In genomic region chr6:75317503-75318206, GRCh38 we compare ENCODE assay signal across 11 cellular contexts. TPM values are rescaled to one million over a fixed set of nuclear protein-coding genes. Genes with fewer than 3 reads are reported as not detected.
DNase-seq lines count a peak whose midpoint lies in the region; ATAC-seq, FAIRE-seq and TF ChIP-seq lines count a peak whose summit lies in the region.
"Had no signal": no experiment of that assay in that cellular context is flagged by ENCODE, and none has a peak within 500 bp of the region (broad histone marks: within the 10 kb centered on the region; RNA-seq: fewer than 3 reads in every experiment).

No MANE protein-coding gene starts in this region.

- dilution Hi-C loops in endothelial cell of umbilical vein (cut with MboI; ENCODE audit: extremely low pct_ligation_motif_present, low sequenced_read_pairs), result loop anchor here (25.0 kb wide), 1 partner anchor 220 kb away; no protein-coding TSS in a partner anchor

- H3K79me2 ChIP-seq in ACC112 (ENCODE audit: control insufficient read depth, insufficient read depth, low read length, unreplicated experiment) (no peaks in the 10 kb centered on the region), endothelial cell of umbilical vein (ENCODE audit: control insufficient read depth, insufficient read depth, low read length) (no peaks in the 10 kb centered on the region), OCI-LY7 (ENCODE audit: insufficient read depth, low read depth, low read length) (no peaks in the 10 kb centered on the region)

- H3K27me3 Mint-ChIP-seq in activated naive CD8-positive, alpha-beta T cell treated with anti-CD3 and anti-CD28 coated beads for 36 hours, result peaks cover 47% of the 10 kb centered on the region
- H3K27me3 Mint-ChIP-seq in stimulated activated naive CD8-positive, alpha-beta T cell treated with anti-CD3 and anti-CD28 coated beads, Interleukin-15, amount 100 ng/mL, for 72 hours, result peaks cover 39% of the 10 kb centered on the region

- H3K4me3 ChIP-seq in ACC112 (ENCODE audit: low read depth, low read length) (no peak overlapping the region), HUES48 (ENCODE audit: low read depth, low read length) (no peak overlapping the region), endothelial cell of umbilical vein (replicated peaks in 1 of 3; ENCODE audit: insufficient read depth in 1 of 3, low read depth in 1 of 3, low read length in 3 of 3) (no peak overlapping the region), OCI-LY7 (ENCODE audit: low read depth, low read length, poor library complexity, severe bottlenecking) (no peak overlapping the region)

- H3K4me3 Mint-ChIP-seq in activated naive CD8-positive, alpha-beta T cell treated with anti-CD3 and anti-CD28 coated beads for 36 hours, result no peak overlapping the region
- no peak overlapping the region for H3K4me3 Mint-ChIP-seq in stimulated activated naive CD8-positive, alpha-beta T cell treated with anti-CD3 and anti-CD28 coated beads, Interleukin-15, amount 100 ng/mL, for 72 hours
- H3K4me3 Mint-ChIP-seq: activated naive CD8-positive, alpha-beta T cell treated with anti-CD3 and anti-CD28 coated beads, Interleukin-2, amount 10 ng/mL, durations not matched to agents 7 days and 5 days had no signal

- H3K9me3 ChIP-seq in HUES48 (ENCODE audit: control insufficient read depth, insufficient read depth, low read length) (no peaks in the 10 kb centered on the region), endothelial cell of umbilical vein (replicated peaks; ENCODE audit: control insufficient read depth, insufficient read depth, low read length) (no peaks in the 10 kb centered on the region), OCI-LY7 (ENCODE audit: low read length) (no peaks in the 10 kb centered on the region)

- H3K36me3 ChIP-seq in ACC112 (ENCODE audit: insufficient read depth, low read length), result no peaks in the 10 kb centered on the region
- H3K36me3 ChIP-seq in HUES48 (ENCODE audit: control insufficient read depth, insufficient read depth, low read length), result no peaks in the 10 kb centered on the region
- H3K36me3 ChIP-seq in endothelial cell of umbilical vein (ENCODE audit: control insufficient read depth in 2 of 2, extremely low read depth in 1 of 2, insufficient read depth in 2 of 2, low read length in 2 of 2), result no peaks in the 10 kb centered on the region
- no peaks in the 10 kb centered on the region for H3K36me3 ChIP-seq in OCI-LY7 (ENCODE audit: insufficient read depth, low read length)

- intact Hi-C loops in endothelial cell of umbilical vein (cut with micrococcal nuclease) (no loop called here), OCI-LY7 (cut with micrococcal nuclease; ENCODE audit: unreplicated experiment) (no loop called here)

- H3K9me1 ChIP-seq in endothelial cell of umbilical vein (replicated peaks; ENCODE audit: control insufficient read depth, extremely low read depth, insufficient read depth, low read length), result no peaks in the 10 kb centered on the region

- H3K27me3 ChIP-seq in ACC112 (ENCODE audit: insufficient read depth, low read length), result peaks cover 8% of the 10 kb centered on the region; the same call in 1 of the 2 replicates
- H3K27me3 ChIP-seq in HUES48 (ENCODE audit: control insufficient read depth, insufficient read depth, low read length), result no peaks in the 10 kb centered on the region
- peaks cover 0 to 11% of the 10 kb centered on the region in 2 experiments for H3K27me3 ChIP-seq in endothelial cell of umbilical vein (ENCODE audit: control insufficient read depth in 2 of 2, insufficient read depth in 2 of 2, low read length in 2 of 2)

- peak; percentile 84 for FAIRE-seq in endothelial cell of umbilical vein (lab: Jason Lieb, UNC)

- ATAC-seq in GM19324 (IDR thresholded peaks at IDR 0.05; ENCODE audit: low FRiP score, unreplicated experiment), result no peak
- ATAC-seq in stimulated activated naive CD8-positive, alpha-beta T cell treated with anti-CD3 and anti-CD28 coated beads, Interleukin-15, amount 100 ng/mL, for 72 hours, result no peak

- H3K4me2 ChIP-seq in endothelial cell of umbilical vein (ENCODE audit: insufficient read depth, low read length) (peak overlapping the region; percentile 21), OCI-LY7 (ENCODE audit: low read length) (no peak overlapping the region)

- H3K9me2 ChIP-seq in OCI-LY7 (ENCODE audit: insufficient read depth, low read length), result no peaks in the 10 kb centered on the region

- POLR2A ChIA-PET in endothelial cell of umbilical vein (lab: Charles Lee), result no interaction called here
- POLR2A ChIA-PET in OCI-LY7 (lab: Charles Lee), result interaction anchor here (0.6 to 1.3 kb wide), 3 partner anchors 9 to 60 kb away, joined by 3 read pairs; no protein-coding TSS in a partner anchor

- H3K9ac ChIP-seq in HUES48 (ENCODE audit: low read depth, low read length) (no peak overlapping the region), endothelial cell of umbilical vein (replicated peaks; ENCODE audit: extremely low read depth, insufficient read depth, low read length) (no peak overlapping the region)

- H3K27ac Mint-ChIP-seq in activated naive CD8-positive, alpha-beta T cell treated with anti-CD3 and anti-CD28 coated beads for 36 hours, result no peak overlapping the region
- no peak overlapping the region for H3K27ac Mint-ChIP-seq in stimulated activated naive CD8-positive, alpha-beta T cell treated with anti-CD3 and anti-CD28 coated beads, Interleukin-15, amount 100 ng/mL, for 72 hours
- H3K27ac Mint-ChIP-seq: activated naive CD8-positive, alpha-beta T cell treated with anti-CD3 and anti-CD28 coated beads, Interleukin-2, amount 10 ng/mL, durations not matched to agents 7 days and 5 days had no signal

- no peak for TF ChIP-seq POLR2A in endothelial cell of umbilical vein (IDR thresholded peaks at IDR 0.05; ENCODE audit: low read depth, low read length)

- BruUV-seq in endothelial cell of umbilical vein (replicated peaks; lab: Mats Ljungman, UMichigan), result no TSS peak
- no TSS peak for BruUV-seq in OCI-LY7 (replicated peaks; lab: Mats Ljungman, UMichigan)

- H2AFZ ChIP-seq in ACC112 (ENCODE audit: low read length, unreplicated experiment), result peak overlapping the region; percentile 55
- peak overlapping the region; percentile 78 for H2AFZ ChIP-seq in endothelial cell of umbilical vein (ENCODE audit: low read depth, low read length)
- H2AFZ ChIP-seq in OCI-LY7 (ENCODE audit: low read length), result no peak overlapping the region

- no peaks in the 10 kb centered on the region for H3K9me3 Mint-ChIP-seq in activated naive CD8-positive, alpha-beta T cell treated with anti-CD3 and anti-CD28 coated beads for 36 hours
- no peaks in the 10 kb centered on the region for H3K9me3 Mint-ChIP-seq in stimulated activated naive CD8-positive, alpha-beta T cell treated with anti-CD3 and anti-CD28 coated beads, Interleukin-15, amount 100 ng/mL, for 72 hours
- H3K9me3 Mint-ChIP-seq: activated naive CD8-positive, alpha-beta T cell treated with anti-CD3 and anti-CD28 coated beads, Interleukin-2, amount 10 ng/mL, durations not matched to agents 7 days and 5 days had no signal

- DNase-seq in endothelial cell of umbilical vein (ENCODE audit: low read depth, low spot score) (peak; percentile 71), left kidney (ENCODE audit: low read depth, low spot score) (peak; percentile 34), OCI-LY7 (ENCODE audit: low spot score) (no peak)
- DNase-seq in activated naive CD8-positive, alpha-beta T cell treated with anti-CD3 and anti-CD28 coated beads for 36 hours, result no peak
- DNase-seq in stimulated activated naive CD8-positive, alpha-beta T cell treated with anti-CD3 and anti-CD28 coated beads, Interleukin-15, amount 100 ng/mL, for 72 hours, result no peak
- DNase-seq: activated naive CD8-positive, alpha-beta T cell treated with anti-CD3 and anti-CD28 coated beads, Interleukin-2, amount 10 ng/mL, durations not matched to agents 7 days and 5 days; GDM1; NCI-H1436 had no signal

- H3K4me1 Mint-ChIP-seq in activated naive CD8-positive, alpha-beta T cell treated with anti-CD3 and anti-CD28 coated beads for 36 hours, result no peaks in the 10 kb centered on the region
- no peaks in the 10 kb centered on the region for H3K4me1 Mint-ChIP-seq in stimulated activated naive CD8-positive, alpha-beta T cell treated with anti-CD3 and anti-CD28 coated beads, Interleukin-15, amount 100 ng/mL, for 72 hours
- H3K4me1 Mint-ChIP-seq: activated naive CD8-positive, alpha-beta T cell treated with anti-CD3 and anti-CD28 coated beads, Interleukin-2, amount 10 ng/mL, durations not matched to agents 7 days and 5 days had no signal

- H3K36me3 Mint-ChIP-seq in activated naive CD8-positive, alpha-beta T cell treated with anti-CD3 and anti-CD28 coated beads for 36 hours, result no peaks in the 10 kb centered on the region
- H3K36me3 Mint-ChIP-seq: activated naive CD8-positive, alpha-beta T cell treated with anti-CD3 and anti-CD28 coated beads, Interleukin-2, amount 10 ng/mL, durations not matched to agents 7 days and 5 days had no signal

- CTCF ChIA-PET in endothelial cell of umbilical vein (lab: Charles Lee), result interaction anchor here (0.6 to 2.0 kb wide), 11 partner anchors 9 to 207 kb away, joined by 3 to 9 read pairs (median 3); no protein-coding TSS in a partner anchor
- CTCF ChIA-PET in OCI-LY7 (lab: Charles Lee; ENCODE audit: unreplicated experiment), result no interaction called here

- no peak for TF ChIP-seq CTCF in endothelial cell of umbilical vein (IDR thresholded peaks at IDR 0.05; ENCODE audit: extremely low read depth in 1 of 2, insufficient read depth in 1 of 2, low read depth in 1 of 2, low read length in 2 of 2)
- no peak for TF ChIP-seq CTCF in OCI-LY7 (conservative IDR thresholded peaks at IDR 0.05; ENCODE audit: low read length)

- peaks cover 4% of the 10 kb centered on the region for H3K4me1 ChIP-seq in ACC112 (ENCODE audit: control insufficient read depth, insufficient read depth, low read length, unreplicated experiment)
- peaks cover 9% of the 10 kb centered on the region for H3K4me1 ChIP-seq in HUES48 (ENCODE audit: control insufficient read depth, insufficient read depth, low read length)
- peaks cover 10% of the 10 kb centered on the region for H3K4me1 ChIP-seq in endothelial cell of umbilical vein (ENCODE audit: control insufficient read depth, extremely low read depth, insufficient read depth, low read length)
- no peaks in the 10 kb centered on the region for H3K4me1 ChIP-seq in OCI-LY7 (ENCODE audit: insufficient read depth, low read length, poor library complexity, severe bottlenecking)

- no peaks in the 10 kb centered on the region for H4K20me1 ChIP-seq in endothelial cell of umbilical vein (replicated peaks; ENCODE audit: control insufficient read depth, extremely low read depth, insufficient read depth, low read length)
- no peaks in the 10 kb centered on the region for H4K20me1 ChIP-seq in OCI-LY7 (ENCODE audit: insufficient read depth, low read length)

- H3K27ac ChIP-seq in ACC112 (ENCODE audit: low read depth, low read length), result no peak overlapping the region
- H3K27ac ChIP-seq in HUES48 (ENCODE audit: low read depth, low read length), result peak overlapping the region; percentile 17
- H3K27ac ChIP-seq in endothelial cell of umbilical vein (ENCODE audit: insufficient read depth, low read depth, low read length), result peak overlapping the region; percentile 13
- no peak overlapping the region for H3K27ac ChIP-seq in OCI-LY7 (ENCODE audit: low read depth, low read length, poor library complexity, severe bottlenecking)

RNA-seq across cellular contexts. Expression of gene TMEM30A, which starts 33.1 kb away (rescaled TPM):
- total RNA-seq in endothelial cell of umbilical vein (197 and 213 TPM in 2 replicates), OCI-LY7 (2022) (31.2 and 32.1 TPM in 2 replicates)
- polyA plus RNA-seq in endothelial cell of umbilical vein, result 26.6 and 42.2 TPM in 2 replicates
- 40.9 and 41.1 TPM in 2 replicates for polyA plus RNA-seq in endothelial cell of umbilical vein (2011; cell fraction: cytosol; rRNA removed)
- polyA plus RNA-seq in endothelial cell of umbilical vein (2011; cell fraction: nucleus; rRNA removed), result 57.1 and 70.7 TPM in 2 replicates
- 200 and 209 TPM in 2 replicates for polyA plus RNA-seq in endothelial cell of umbilical vein (2012)
- 61.1 and 80.6 TPM in 2 replicates for polyA minus RNA-seq in endothelial cell of umbilical vein
- 8.8 TPM for polyA minus RNA-seq in endothelial cell of umbilical vein (2011; cell fraction: cytosol; rRNA and poly(A)+ RNA removed)
- polyA minus RNA-seq in endothelial cell of umbilical vein (2011; cell fraction: nucleus; rRNA and poly(A)+ RNA removed), result 66.2 and 80.0 TPM in 2 replicates
- 10 to 100 TPM; 38.8 to 40.4 TPM for total RNA-seq in activated naive CD8-positive, alpha-beta T cell treated with anti-CD3 and anti-CD28 coated beads for 36 hours
- total RNA-seq in OCI-LY7 (2014; rRNA removed; shearing (Covaris generic)), result 16.4 and 18.2 TPM in 2 replicates

Comparison
In these comparisons a context has a peak if more than half of its experiments do, and no peak if none do; other contexts are left out.
1. H3K27ac ChIP-seq: peak in HUES48 (single experiment) and endothelial cell of umbilical vein (single experiment); none in ACC112 (single experiment) and OCI-LY7 (single experiment).
2. DNase-seq: peak in endothelial cell of umbilical vein (single experiment) and left kidney (single experiment); none in activated naive CD8-positive, alpha-beta T cell treated with anti-CD3 and anti-CD28 coated beads for 36 hours (single experiment), stimulated activated naive CD8-positive, alpha-beta T cell treated with anti-CD3 and anti-CD28 coated beads, Interleukin-15, amount 100 ng/mL, for 72 hours (0 of 2) and OCI-LY7 (single experiment).